Comparison of ENCODE assay signal across 9 cellular contexts in genomic region chr1:1206376-1207253, GRCh38. TPM values are rescaled to one million over a fixed set of nuclear protein-coding genes. Genes with fewer than 3 reads are reported as not detected.
DNase-seq lines count a peak whose midpoint lies in the region; ATAC-seq, FAIRE-seq and TF ChIP-seq lines count a peak whose summit lies in the region.
"Had no signal": no experiment of that assay in that cellular context is flagged by ENCODE, and none has a peak within 500 bp of the region (broad histone marks: within the 10 kb centered on the region; RNA-seq: fewer than 3 reads in every experiment).

A gene with protein sequence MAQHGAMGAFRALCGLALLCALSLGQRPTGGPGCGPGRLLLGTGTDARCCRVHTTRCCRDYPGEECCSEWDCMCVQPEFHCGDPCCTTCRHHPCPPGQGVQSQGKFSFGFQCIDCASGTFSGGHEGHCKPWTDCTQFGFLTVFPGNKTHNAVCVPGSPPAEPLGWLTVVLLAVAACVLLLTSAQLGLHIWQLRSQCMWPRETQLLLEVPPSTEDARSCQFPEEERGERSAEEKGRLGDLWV (minus strand): TSS chr1:1206592. CDS start chr1:1206571, 21 bp downstream.

- WGBS in psoas muscle, 3 donors, result 13 to 20% (median 15%) methylated on average over 53 to 59 of the region's 59 CpGs
- WGBS in tibial nerve, 2 donors, result 14 to 36% methylated on average over 4 to 52 of the region's 59 CpGs

- no peaks in the 10 kb centered on the region for H3K27me3 Mint-ChIP-seq in T-helper 1 cell treated with Interleukin-12 subunit alpha and Interleukin-12 subunit beta and Interleukin-4 antibody, amounts not matched to agents 30 μg/mL and 1 μg/mL, for 36 hours (ENCODE audit: low read depth)
- H3K27me3 Mint-ChIP-seq in effector memory CD8-positive, alpha-beta T cell, result no peaks in the 10 kb centered on the region

- intact Hi-C loops in psoas muscle (cut with DNase I), result no loop called here

- H3K9me3 ChIP-seq in psoas muscle, result no peaks in the 10 kb centered on the region
- H3K9me3 ChIP-seq in tibial nerve, result no peaks in the 10 kb centered on the region

- H3K4me1 Mint-ChIP-seq in T-helper 1 cell treated with Interleukin-12 subunit alpha and Interleukin-12 subunit beta and Interleukin-4 antibody, amounts not matched to agents 30 μg/mL and 1 μg/mL, for 36 hours (ENCODE audit: low read depth), result peaks cover 18% of the 10 kb centered on the region
- peaks cover 14 to 21% of the 10 kb centered on the region in 2 donors for H3K4me1 Mint-ChIP-seq in effector memory CD8-positive, alpha-beta T cell (ENCODE audit: low read depth in 2 of 2)

- TF ChIP-seq POLR2A in tibial nerve (IDR thresholded peaks at IDR 0.05), result no peak

- TF ChIP-seq EP300 in tibial nerve (IDR thresholded peaks at IDR 0.05), result no peak

- H3K9me3 Mint-ChIP-seq in T-helper 1 cell treated with Interleukin-12 subunit alpha and Interleukin-12 subunit beta and Interleukin-4 antibody, amounts not matched to agents 30 μg/mL and 1 μg/mL, for 36 hours, result no peaks in the 10 kb centered on the region
- no peaks in the 10 kb centered on the region for H3K9me3 Mint-ChIP-seq in effector memory CD8-positive, alpha-beta T cell

- no peak within 1 kb of the TSS for H3K27ac ChIP-seq in psoas muscle
- H3K27ac ChIP-seq in tibial nerve, result peak within 1 kb of the TSS in 1 of 4 donors; percentile 45

- peaks cover 0 to 38% (median 13%) of the 10 kb centered on the region in 3 donors for H3K27me3 ChIP-seq in psoas muscle (ENCODE audit: insufficient read depth in 3 of 3, low read length in 2 of 3)
- H3K27me3 ChIP-seq in tibial nerve, result peaks cover 0 to 75% of the 10 kb centered on the region in 2 donors

- H3K27ac Mint-ChIP-seq in T-helper 1 cell treated with Interleukin-12 subunit alpha and Interleukin-12 subunit beta and Interleukin-4 antibody, amounts not matched to agents 30 μg/mL and 1 μg/mL, for 36 hours, result peak within 1 kb of the TSS; percentile 99
- H3K27ac Mint-ChIP-seq in effector memory CD8-positive, alpha-beta T cell, result no peak within 1 kb of the TSS

- ATAC-seq in effector memory CD8-positive, alpha-beta T cell (replicated peaks), result no peak
- ATAC-seq in psoas muscle (peak in 2 of 4 donors; percentile 33 to 35), GM18868 (IDR thresholded peaks at IDR 0.05; ENCODE audit: unreplicated experiment) (no peak)

- peaks cover 14% of the 10 kb centered on the region for H3K4me1 ChIP-seq in psoas muscle
- H3K4me1 ChIP-seq in tibial nerve, result peaks cover 0 to 34% (median 26%) of the 10 kb centered on the region in 4 donors

- H3K4me3 Mint-ChIP-seq in T-helper 1 cell treated with Interleukin-12 subunit alpha and Interleukin-12 subunit beta and Interleukin-4 antibody, amounts not matched to agents 30 μg/mL and 1 μg/mL, for 36 hours, result peak within 1 kb of the TSS; percentile 74
- H3K4me3 Mint-ChIP-seq in effector memory CD8-positive, alpha-beta T cell, result peak within 1 kb of the TSS; percentile 67 to 86

- H3K4me3 ChIP-seq in psoas muscle (peak within 1 kb of the TSS; percentile 52), tibial nerve (peak within 1 kb of the TSS in 2 of 4 donors; percentile 25 to 34)

- peaks cover 15% of the 10 kb centered on the region for H3K36me3 Mint-ChIP-seq in T-helper 1 cell treated with Interleukin-12 subunit alpha and Interleukin-12 subunit beta and Interleukin-4 antibody, amounts not matched to agents 30 μg/mL and 1 μg/mL, for 36 hours (ENCODE audit: low read depth)
- peaks cover 18% of the 10 kb centered on the region for H3K36me3 Mint-ChIP-seq in effector memory CD8-positive, alpha-beta T cell (ENCODE audit: insufficient read depth)

- H3K36me3 ChIP-seq in psoas muscle (ENCODE audit: insufficient read depth in 1 of 2, low read depth in 1 of 2) (no peaks in the 10 kb centered on the region), tibial nerve (no peaks in the 10 kb centered on the region)

- DNase-seq in GM18507 (ENCODE audit: extremely low spot score, insufficient read length, low read depth), result no peak
- no peak for DNase-seq in effector memory CD8-positive, alpha-beta T cell
- peak; percentile 13 to 52 for DNase-seq in psoas muscle
- DNase-seq in SHP77 (lab: John Stamatoyannopoulos, UW), result no peak
- DNase-seq in anterior cingulate cortex (lab: John Stamatoyannopoulos, UW), result no peak
- no peak for DNase-seq in tibial nerve (ENCODE audit: low spot score in 2 of 2)

- TF ChIP-seq CTCF in psoas muscle (IDR thresholded peaks at IDR 0.05), result no peak
- no peak for TF ChIP-seq CTCF in tibial nerve (IDR thresholded peaks at IDR 0.05)

- FAIRE-seq in GM18507 (lab: Jason Lieb, UNC), result peak; percentile 67

RNA-seq across cellular contexts. Expression of the gene that starts here (rescaled TPM):
- under 1 TPM in 1 of 4 donors, not detected in 3; 0.27 TPM for total RNA-seq in psoas muscle
- polyA plus RNA-seq in psoas muscle, result under 1 TPM; 0.04 to 0.76 (median 0.13) TPM
- under 1 TPM in 1 of 4 donors, not detected in 3; 0.44 TPM for total RNA-seq in tibial nerve
- total RNA-seq: M059J had no signal

Comparison
In these comparisons a context has a peak if more than half of its experiments do, and no peak if none do; other contexts are left out.
1. Peak in DNase-seq and H3K4me3 ChIP-seq in psoas muscle; RNA of the gene not detected or under 1 TPM.